5 cellular contexts compared by ENCODE assay signal in the genomic region with DNA sequence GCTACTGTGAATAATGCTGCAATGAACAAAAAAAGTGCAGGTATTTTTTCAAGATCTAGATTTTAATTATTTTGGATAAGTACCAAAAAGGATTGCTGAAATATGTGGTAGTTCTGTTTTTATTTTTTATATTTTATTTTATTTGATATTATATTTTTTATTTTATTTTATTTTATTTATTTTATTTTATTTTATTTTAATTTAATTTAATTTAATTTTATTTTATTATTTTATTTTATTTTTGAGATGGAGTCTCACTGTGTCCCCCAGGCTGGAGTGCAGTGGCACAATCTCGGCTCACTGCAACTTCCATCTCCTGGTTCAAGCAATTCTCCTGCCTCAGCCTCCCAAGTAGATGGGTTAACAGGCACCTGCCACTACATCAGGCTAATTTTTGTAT.
A peak's percentile ranks its signal among the peaks of the same experiment; 100 is the strongest.
DNase-seq lines count a peak whose midpoint lies in the region; ATAC-seq, FAIRE-seq and TF ChIP-seq lines count a peak whose summit lies in the region.
"Not testable (repeated sequence)": the region's sequence is repeated elsewhere in the genome, so short reads cannot be mapped to it uniquely, and the experiment has no call there.

No MANE protein-coding gene starts in this region.

- not testable (repeated sequence) for ATAC-seq in pancreas

- FAIRE-seq in G401.6 (lab: Jason Lieb, UNC) (peak; percentile 73), TTC549 (lab: Jason Lieb, UNC) (peak; percentile 81), colon (lab: Jason Lieb, UNC) (peak; percentile 91), frontal cortex (lab: Jason Lieb, UNC) (peak; percentile 97), pancreas (lab: Jason Lieb, UNC) (peak; percentile 96)

- not testable (repeated sequence) for TF ChIP-seq CTCF in pancreas (IDR thresholded peaks at IDR 0.05)

- DNase-seq in frontal cortex (ENCODE audit: low spot score in 2 of 2); pancreas: not testable (repeated sequence)

- not testable (repeated sequence) for H3K36me3 ChIP-seq in pancreas

- not testable (repeated sequence) for H3K4me1 ChIP-seq in pancreas

- WGBS in pancreas, 2 donors, result 73 to 88% methylated on average over 1 of the region's 1 CpG

- not testable (repeated sequence) for H3K27ac ChIP-seq in pancreas

- not testable (repeated sequence) for H3K27me3 ChIP-seq in pancreas

- not testable (repeated sequence) for H3K9me3 ChIP-seq in pancreas

- intact Hi-C loops in pancreas (cut with DNase I), result not testable (repeated sequence)

- H3K4me3 ChIP-seq in pancreas, result not testable (repeated sequence)
